Comparison of ENCODE assay signal across 24 cellular contexts in the genomic region with DNA sequence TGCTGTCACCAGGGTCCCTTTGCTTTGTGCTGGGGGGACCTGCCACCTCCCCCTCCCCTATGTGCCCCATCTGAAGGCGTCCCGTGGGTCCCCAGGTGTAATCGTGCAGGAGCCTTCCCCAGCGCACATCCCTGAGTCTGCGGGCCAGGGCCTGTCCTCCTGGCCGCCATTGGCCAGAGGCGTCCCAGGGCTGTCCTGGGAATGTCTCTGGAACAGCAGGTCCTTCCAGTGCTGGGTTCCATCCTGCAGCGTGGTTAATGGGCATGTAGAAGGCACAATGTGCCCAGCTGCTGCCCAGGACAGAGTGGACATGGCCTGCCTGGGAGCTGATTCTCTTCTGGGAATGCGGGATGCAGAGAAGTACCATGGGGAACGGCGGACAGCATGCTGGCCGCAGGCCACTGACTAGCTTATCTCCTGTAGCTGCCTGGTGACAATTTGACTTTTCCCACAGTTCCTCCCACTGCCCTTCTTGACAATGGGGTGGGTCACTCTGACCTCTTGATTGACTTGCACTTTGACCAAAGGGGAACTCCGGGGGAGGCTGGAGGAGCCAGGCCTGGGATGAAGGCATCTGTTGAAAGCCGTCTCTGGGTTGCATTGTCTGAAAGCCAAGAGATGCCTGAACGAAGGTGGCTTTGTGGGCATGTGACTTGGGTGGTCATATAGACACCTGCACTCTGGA.
"Had no signal": no experiment of that assay in that cellular context is flagged by ENCODE, and none has a peak within 500 bp of the region (broad histone marks: within the 10 kb centered on the region; RNA-seq: fewer than 3 reads in every experiment).

No MANE protein-coding gene starts in this region.

- H3K4me3 ChIP-seq: coronary artery, mucosa of descending colon, sigmoid colon, thyroid gland had no signal

- ATAC-seq: activated CD4-positive, alpha-beta T cell treated with anti-CD3 and anti-CD28 coated beads for 36 hours; activated naive CD8-positive, alpha-beta T cell treated with anti-CD3 and anti-CD28 coated beads, Interleukin-2, amount 50 U/mL, for 24 hours; mucosa of descending colon; stimulated activated memory B cell treated with anti-CD40 and anti-IgM and Interleukin-4, amounts not matched to agents 10 μg/mL and 1 μg/mL and 100 μg/mL, for 72 hours; WTC11 had no signal

- H3K27ac Mint-ChIP-seq: activated CD4-positive, alpha-beta memory T cell treated with anti-CD3 and anti-CD28 coated beads, Interleukin-2, amount 10 ng/mL, durations not matched to agents 7 days and 5 days; activated CD4-positive, alpha-beta T cell treated with anti-CD3 and anti-CD28 coated beads for 36 hours; activated naive CD8-positive, alpha-beta T cell treated with anti-CD3 and anti-CD28 coated beads, Interleukin-2, amount 50 U/mL, for 24 hours; activated T-helper 2 cell treated with anti-CD3 and anti-CD28 coated beads, Interferon-gamma antibody, Interleukin-2, Interleukin-4, amounts not matched to agents 10 μg/mL and 5 μg/mL and 100 μg/mL, durations not matched to agents 14 hours and 24 hours and 36 hours; naive B cell; stimulated activated memory B cell treated with anti-CD40 and anti-IgM and Interleukin-4, amounts not matched to agents 10 μg/mL and 1 μg/mL and 100 μg/mL, for 72 hours; T-helper 1 cell treated with Interleukin-12 subunit alpha and Interleukin-12 subunit beta and Interleukin-4 antibody, amounts not matched to agents 30 μg/mL and 1 μg/mL, for 36 hours; WTC11 had no signal

- H3K27me3 ChIP-seq: sigmoid colon, thyroid gland had no signal

- DNase-seq: activated CD4-positive, alpha-beta memory T cell treated with anti-CD3 and anti-CD28 coated beads, Interleukin-2, amount 10 ng/mL, durations not matched to agents 7 days and 5 days; activated CD4-positive, alpha-beta T cell treated with anti-CD3 and anti-CD28 coated beads for 36 hours; activated naive CD4-positive, alpha-beta T cell treated with Interleukin-2 at 50 U/mL for 16 hours; activated naive CD8-positive, alpha-beta T cell treated with anti-CD3 and anti-CD28 coated beads, Interleukin-2, amount 50 U/mL, for 24 hours; activated T-cell treated with anti-CD3 and anti-CD28 coated beads, Interleukin-2, amount 50 U/mL, for 1 hour; anterior cingulate cortex; erythroblast; foreskin melanocyte; glutamatergic neuron; kidney; mesenchymal stem cell; naive B cell; sigmoid colon; stimulated activated CD4-positive, alpha-beta T cell treated with anti-CD3 and anti-CD28 coated beads, Interleukin-4, amount 100 ng/mL, for 4 hours; thyroid gland had no signal

- H3K4me3 Mint-ChIP-seq: activated CD4-positive, alpha-beta memory T cell treated with anti-CD3 and anti-CD28 coated beads, Interleukin-2, amount 10 ng/mL, durations not matched to agents 7 days and 5 days; activated CD4-positive, alpha-beta T cell treated with anti-CD3 and anti-CD28 coated beads for 36 hours; activated naive CD8-positive, alpha-beta T cell treated with anti-CD3 and anti-CD28 coated beads, Interleukin-2, amount 50 U/mL, for 24 hours; brain; central memory CD8-positive, alpha-beta T cell; naive B cell; stimulated activated memory B cell treated with anti-CD40 and anti-IgM and Interleukin-4, amounts not matched to agents 10 μg/mL and 1 μg/mL and 100 μg/mL, for 72 hours; T-helper 1 cell treated with Interleukin-12 subunit alpha and Interleukin-12 subunit beta and Interleukin-4 antibody, amounts not matched to agents 30 μg/mL and 1 μg/mL, for 36 hours; WTC11 had no signal

- H3K9ac ChIP-seq: parathyroid adenoma had no signal

- H3K36me3 ChIP-seq: sigmoid colon, thyroid gland had no signal

- H3K36me3 Mint-ChIP-seq: brain; naive B cell; stimulated activated memory B cell treated with anti-CD40 and anti-IgM and Interleukin-4, amounts not matched to agents 10 μg/mL and 1 μg/mL and 100 μg/mL, for 72 hours; WTC11 had no signal

- H3K27ac ChIP-seq: coronary artery, parathyroid adenoma, thyroid gland had no signal

- H3K4me1 ChIP-seq: parathyroid adenoma, thyroid gland had no signal

- H2AFZ ChIP-seq: parathyroid adenoma had no signal

- H3K79me2 ChIP-seq: parathyroid adenoma had no signal

- H3K9me3 Mint-ChIP-seq: activated CD4-positive, alpha-beta memory T cell treated with anti-CD3 and anti-CD28 coated beads, Interleukin-2, amount 10 ng/mL, durations not matched to agents 7 days and 5 days; activated naive CD8-positive, alpha-beta T cell treated with anti-CD3 and anti-CD28 coated beads, Interleukin-2, amount 50 U/mL, for 24 hours; activated T-helper 2 cell treated with anti-CD3 and anti-CD28 coated beads, Interferon-gamma antibody, Interleukin-2, Interleukin-4, amounts not matched to agents 10 μg/mL and 5 μg/mL and 100 μg/mL, durations not matched to agents 14 hours and 24 hours and 36 hours; central memory CD8-positive, alpha-beta T cell; naive B cell; stimulated activated memory B cell treated with anti-CD40 and anti-IgM and Interleukin-4, amounts not matched to agents 10 μg/mL and 1 μg/mL and 100 μg/mL, for 72 hours; T-helper 1 cell treated with Interleukin-12 subunit alpha and Interleukin-12 subunit beta and Interleukin-4 antibody, amounts not matched to agents 30 μg/mL and 1 μg/mL, for 36 hours had no signal

- H3K4me1 Mint-ChIP-seq: activated CD4-positive, alpha-beta memory T cell treated with anti-CD3 and anti-CD28 coated beads, Interleukin-2, amount 10 ng/mL, durations not matched to agents 7 days and 5 days had no signal

- H3K9me3 ChIP-seq: mucosa of descending colon, sigmoid colon, thyroid gland had no signal

- H3K27me3 Mint-ChIP-seq: activated CD4-positive, alpha-beta T cell treated with anti-CD3 and anti-CD28 coated beads for 36 hours; activated naive CD8-positive, alpha-beta T cell treated with anti-CD3 and anti-CD28 coated beads, Interleukin-2, amount 50 U/mL, for 24 hours; central memory CD8-positive, alpha-beta T cell; naive B cell; stimulated activated memory B cell treated with anti-CD40 and anti-IgM and Interleukin-4, amounts not matched to agents 10 μg/mL and 1 μg/mL and 100 μg/mL, for 72 hours had no signal
